8 cellular contexts compared by ENCODE assay signal in the genomic region with DNA sequence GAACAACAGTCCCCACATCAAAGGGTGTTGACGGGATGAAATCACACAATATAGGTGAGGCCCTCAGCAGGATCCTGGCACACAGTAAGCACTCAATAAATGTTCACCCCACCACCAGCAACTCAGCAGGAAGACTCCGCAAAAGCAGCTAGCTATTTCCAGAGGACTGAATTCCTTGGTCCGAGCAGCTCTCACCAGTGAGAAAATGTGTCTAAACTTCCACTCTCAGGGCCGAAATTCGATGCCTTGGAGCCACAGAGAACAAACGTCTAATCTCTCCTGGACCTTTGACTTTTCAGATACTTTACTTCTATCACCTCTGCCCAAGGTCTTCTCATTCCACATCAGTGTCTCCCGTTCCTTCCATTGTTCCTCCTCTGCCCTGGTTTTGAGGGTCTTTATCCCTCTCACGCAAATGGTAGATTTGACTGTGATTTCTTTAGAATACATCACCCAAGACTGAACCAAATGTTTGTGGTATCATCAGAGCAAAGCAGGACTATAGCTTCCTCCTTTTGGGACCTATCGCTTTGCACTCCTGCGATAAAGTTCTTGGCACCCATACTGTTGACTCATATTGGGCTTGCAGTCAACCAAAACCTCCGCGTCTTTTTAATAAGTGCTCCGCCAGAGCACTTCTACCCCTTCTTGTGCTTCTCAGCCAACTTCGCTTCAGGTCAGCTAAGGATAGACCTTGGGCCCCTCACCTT. TPM values are rescaled to one million over a fixed set of nuclear protein-coding genes. Genes with fewer than 3 reads are reported as not detected.
DNase-seq lines count a peak whose midpoint lies in the region; ATAC-seq and TF ChIP-seq lines count a peak whose summit lies in the region.

No MANE protein-coding gene starts in this region.

- DNase-seq in ACHN (peak; percentile 75), right atrium auricular region (ENCODE audit: low spot score) (no peak), type B pancreatic cell (ENCODE audit: extremely low spot score, unreplicated experiment) (no peak), GM19240 (ENCODE audit: insufficient read length, low spot score) (no peak), cerebellar nuclear complex (lab: John Stamatoyannopoulos, UW) (no peak), caudate nucleus (lab: John Stamatoyannopoulos, UW) (no peak)
- no peak for DNase-seq in activated CD4-positive, alpha-beta memory T cell treated with anti-CD3 and anti-CD28 coated beads, Interleukin-2, amount 10 ng/mL, durations not matched to agents 7 days and 5 days

- H3K4me3 Mint-ChIP-seq in activated CD4-positive, alpha-beta memory T cell treated with anti-CD3 and anti-CD28 coated beads, Interleukin-2, amount 10 ng/mL, durations not matched to agents 7 days and 5 days: peak overlapping the region; percentile 99
- peak overlapping the region; percentile 91 for H3K4me3 Mint-ChIP-seq in type B pancreatic cell

- POLR2A ChIA-PET in activated CD4-positive, alpha-beta memory T cell treated with anti-CD3 and anti-CD28 coated beads, Interleukin-2, amount 10 ng/mL, durations not matched to agents 7 days and 5 days (lab: Charles Lee): interaction anchor here (0.7 to 3.5 kb wide), 9 partner anchors 9 to 492 kb away, joined by 3 to 20 read pairs (median 4); partner anchors contain the start of genes PCGF6 and TAF5

- H3K9me3 ChIP-seq in right atrium auricular region: no peaks in the 10 kb centered on the region

- peaks cover 45% of the 10 kb centered on the region for H3K4me1 Mint-ChIP-seq in activated CD4-positive, alpha-beta memory T cell treated with anti-CD3 and anti-CD28 coated beads, Interleukin-2, amount 10 ng/mL, durations not matched to agents 7 days and 5 days
- H3K4me1 Mint-ChIP-seq in type B pancreatic cell (ENCODE audit: unreplicated experiment): peaks cover 28% of the 10 kb centered on the region

- H3K27ac ChIP-seq in right atrium auricular region (peak overlapping the region; percentile 97), caudate nucleus (ENCODE audit: low read depth, low read length) (no peak overlapping the region)

- H3K36me3 ChIP-seq in right atrium auricular region: no peaks in the 10 kb centered on the region

- H3K27me3 Mint-ChIP-seq in activated CD4-positive, alpha-beta memory T cell treated with anti-CD3 and anti-CD28 coated beads, Interleukin-2, amount 10 ng/mL, durations not matched to agents 7 days and 5 days: no peaks in the 10 kb centered on the region
- no peaks in the 10 kb centered on the region for H3K27me3 Mint-ChIP-seq in type B pancreatic cell

- peak overlapping the region in 1 of 2 donors; percentile 91 for H3K4me3 ChIP-seq in right atrium auricular region

- ATAC-seq in GM21786 (IDR thresholded peaks at IDR 0.05; ENCODE audit: unreplicated experiment): peak; percentile 31

- CTCF ChIA-PET in activated CD4-positive, alpha-beta memory T cell treated with anti-CD3 and anti-CD28 coated beads, Interleukin-2, amount 10 ng/mL, durations not matched to agents 7 days and 5 days (lab: Charles Lee): interaction anchor here (2.5 kb wide), 1 partner anchor 276 kb away, joined by 10 read pairs; the partner anchor contains the start of gene CNNM2

- no peaks in the 10 kb centered on the region for H3K9me3 Mint-ChIP-seq in activated CD4-positive, alpha-beta memory T cell treated with anti-CD3 and anti-CD28 coated beads, Interleukin-2, amount 10 ng/mL, durations not matched to agents 7 days and 5 days
- H3K9me3 Mint-ChIP-seq in type B pancreatic cell: no peaks in the 10 kb centered on the region

- TF ChIP-seq CTCF in right atrium auricular region (IDR thresholded peaks at IDR 0.05) (no peak), type B pancreatic cell (conservative IDR thresholded peaks at IDR 0.05) (no peak)

- no peaks in the 10 kb centered on the region for H3K27me3 ChIP-seq in right atrium auricular region

- in situ Hi-C loops in ACHN (cut with HindIII; ENCODE audit: low pct_ligation_motif_present, low pct_unique_long_range_greater_than_20kb, low sequenced_read_pairs): no loop called here

- H3K36me3 Mint-ChIP-seq in activated CD4-positive, alpha-beta memory T cell treated with anti-CD3 and anti-CD28 coated beads, Interleukin-2, amount 10 ng/mL, durations not matched to agents 7 days and 5 days (ENCODE audit: low read depth): peaks cover 25% of the 10 kb centered on the region
- H3K36me3 Mint-ChIP-seq in type B pancreatic cell: peaks cover 5% of the 10 kb centered on the region

- H3K27ac Mint-ChIP-seq in activated CD4-positive, alpha-beta memory T cell treated with anti-CD3 and anti-CD28 coated beads, Interleukin-2, amount 10 ng/mL, durations not matched to agents 7 days and 5 days: peak overlapping the region; percentile 83
- peak overlapping the region; percentile 85 for H3K27ac Mint-ChIP-seq in type B pancreatic cell

- peaks cover 0 to 49% of the 10 kb centered on the region in 2 donors for H3K4me1 ChIP-seq in right atrium auricular region

RNA-seq across cellular contexts. Expression of gene NT5C2, which starts 0.9 kb away (rescaled TPM):
- total RNA-seq in activated CD4-positive, alpha-beta memory T cell treated with anti-CD3 and anti-CD28 coated beads, Interleukin-2, amount 10 ng/mL, durations not matched to agents 7 days and 5 days: 10 to 100 TPM; 71.8 to 74.0 TPM
- total RNA-seq in right atrium auricular region (10 to 100 TPM; 28.5 to 32.7 TPM), type B pancreatic cell (ENCODE audit: low replicate concordance) (96.5 and 122 TPM in 2 replicates)

RNA-seq across cellular contexts. Expression of gene RPEL1, which starts 51.7 kb away (rescaled TPM):
- under 1 TPM in 1 of 2 experiments, not detected in 1; 0.13 TPM for total RNA-seq in activated CD4-positive, alpha-beta memory T cell treated with anti-CD3 and anti-CD28 coated beads, Interleukin-2, amount 10 ng/mL, durations not matched to agents 7 days and 5 days
- not detected for total RNA-seq in right atrium auricular region
- not detected in 2 replicates for total RNA-seq in type B pancreatic cell (ENCODE audit: low replicate concordance)
